ENCODE assay signal across 1 cellular context in genomic region chr19:58401825-58402433, GRCh38.
TF ChIP-seq lines count a peak whose summit lies in the region.

No MANE protein-coding gene starts in this region.

TF ChIP-seq in HCT116, 20 proteins besides CTCF, POLR2A, EP300 and RAD21 (continued from another document):
- TF ChIP-seq, protein P1, sequence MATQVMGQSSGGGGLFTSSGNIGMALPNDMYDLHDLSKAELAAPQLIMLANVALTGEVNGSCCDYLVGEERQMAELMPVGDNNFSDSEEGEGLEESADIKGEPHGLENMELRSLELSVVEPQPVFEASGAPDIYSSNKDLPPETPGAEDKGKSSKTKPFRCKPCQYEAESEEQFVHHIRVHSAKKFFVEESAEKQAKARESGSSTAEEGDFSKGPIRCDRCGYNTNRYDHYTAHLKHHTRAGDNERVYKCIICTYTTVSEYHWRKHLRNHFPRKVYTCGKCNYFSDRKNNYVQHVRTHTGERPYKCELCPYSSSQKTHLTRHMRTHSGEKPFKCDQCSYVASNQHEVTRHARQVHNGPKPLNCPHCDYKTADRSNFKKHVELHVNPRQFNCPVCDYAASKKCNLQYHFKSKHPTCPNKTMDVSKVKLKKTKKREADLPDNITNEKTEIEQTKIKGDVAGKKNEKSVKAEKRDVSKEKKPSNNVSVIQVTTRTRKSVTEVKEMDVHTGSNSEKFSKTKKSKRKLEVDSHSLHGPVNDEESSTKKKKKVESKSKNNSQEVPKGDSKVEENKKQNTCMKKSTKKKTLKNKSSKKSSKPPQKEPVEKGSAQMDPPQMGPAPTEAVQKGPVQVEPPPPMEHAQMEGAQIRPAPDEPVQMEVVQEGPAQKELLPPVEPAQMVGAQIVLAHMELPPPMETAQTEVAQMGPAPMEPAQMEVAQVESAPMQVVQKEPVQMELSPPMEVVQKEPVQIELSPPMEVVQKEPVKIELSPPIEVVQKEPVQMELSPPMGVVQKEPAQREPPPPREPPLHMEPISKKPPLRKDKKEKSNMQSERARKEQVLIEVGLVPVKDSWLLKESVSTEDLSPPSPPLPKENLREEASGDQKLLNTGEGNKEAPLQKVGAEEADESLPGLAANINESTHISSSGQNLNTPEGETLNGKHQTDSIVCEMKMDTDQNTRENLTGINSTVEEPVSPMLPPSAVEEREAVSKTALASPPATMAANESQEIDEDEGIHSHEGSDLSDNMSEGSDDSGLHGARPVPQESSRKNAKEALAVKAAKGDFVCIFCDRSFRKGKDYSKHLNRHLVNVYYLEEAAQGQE (IDR thresholded peaks at IDR 0.05; ENCODE audit: low read depth), result no peak
- TF ChIP-seq ZBTB33 (IDR thresholded peaks at IDR 0.05; ENCODE audit: extremely low read depth, insufficient replicate concordance, low read length) (no peak), CEBPB (IDR thresholded peaks at IDR 0.05; ENCODE audit: low read depth) (no peak), YY1 (IDR thresholded peaks at IDR 0.05; ENCODE audit: extremely low read depth, insufficient replicate concordance, low read depth, low read length) (no peak), FOSL1 (IDR thresholded peaks at IDR 0.05; ENCODE audit: low read depth) (no peak), ELF1 (IDR thresholded peaks at IDR 0.05; ENCODE audit: borderline replicate concordance, low read depth) (no peak), ZNF274 (IDR thresholded peaks at IDR 0.05; ENCODE audit: low read depth, low read length) (no peak), SRF (IDR thresholded peaks at IDR 0.05; ENCODE audit: low read depth) (no peak), EZH2phosphoT487 (IDR thresholded peaks at IDR 0.05; ENCODE audit: borderline replicate concordance) (no peak)
- TF ChIP-seq, protein P2, sequence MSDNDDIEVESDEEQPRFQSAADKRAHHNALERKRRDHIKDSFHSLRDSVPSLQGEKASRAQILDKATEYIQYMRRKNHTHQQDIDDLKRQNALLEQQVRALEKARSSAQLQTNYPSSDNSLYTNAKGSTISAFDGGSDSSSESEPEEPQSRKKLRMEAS (IDR thresholded peaks at IDR 0.05), result no peak
TF ChIP-seq in HCT116: peak in this region for 0.
